In genomic region chr1:20250346-20250989, GRCh38 we compare ENCODE assay signal across 11 cellular contexts. TPM values are rescaled to one million over a fixed set of nuclear protein-coding genes. Genes with fewer than 3 reads are reported as not detected.
DNase-seq lines count a peak whose midpoint lies in the region; ATAC-seq, FAIRE-seq and TF ChIP-seq lines count a peak whose summit lies in the region.
"Had no signal": no experiment of that assay in that cellular context is flagged by ENCODE, and none has a peak within 500 bp of the region (broad histone marks: within the 10 kb centered on the region; RNA-seq: fewer than 3 reads in every experiment).

No MANE protein-coding gene starts in this region.

- no peak for FAIRE-seq in RCC 7860 (lab: Jason Lieb, UNC)

- no peak overlapping the region for H3K27ac ChIP-seq in CD4-positive, CD25-positive, alpha-beta regulatory T cell (ENCODE audit: insufficient read depth, low read length, poor library complexity, severe bottlenecking)
- no peak overlapping the region for H3K27ac ChIP-seq in HEK293 (ENCODE audit: extremely low read depth, low read depth, low read length)

- TF ChIP-seq CTCF in HEK293 (tag by site-specific recombination; IDR thresholded peaks at IDR 0.05) (no peak), mucosa of descending colon (IDR thresholded peaks at IDR 0.05) (no peak)

- peaks cover 0 to 26% (median 15%) of the 10 kb centered on the region in 4 donors for H3K4me1 Mint-ChIP-seq in CD4-positive, CD25-positive, alpha-beta regulatory T cell

- POLR2A ChIA-PET in HEK293 (lab: Yijun Ruan, JAX), result no interaction called here

- intact Hi-C loops in mucosa of descending colon (cut with DNase I, micrococcal nuclease), result no loop called here

- peak in 1 of 2 donors; percentile 26 for ATAC-seq in CD4-positive, CD25-positive, alpha-beta regulatory T cell (ENCODE audit: low read depth in 2 of 2)
- ATAC-seq in activated naive CD4-positive, alpha-beta T cell treated with anti-CD3 and anti-CD28 coated beads, Interleukin-2, amount 50 U/mL, for 72 hours, result peak in 1 of 2 donors; percentile 27
- peak; percentile 93 for ATAC-seq in mucosa of descending colon

- H3K27ac Mint-ChIP-seq in CD4-positive, CD25-positive, alpha-beta regulatory T cell, result peak overlapping the region; percentile 4 to 75 (median 72)
- H3K27ac Mint-ChIP-seq in activated naive CD4-positive, alpha-beta T cell treated with anti-CD3 and anti-CD28 coated beads, Interleukin-2, amount 50 U/mL, for 72 hours, result peak overlapping the region; percentile 62 to 95

- H3K4me3 Mint-ChIP-seq in CD4-positive, CD25-positive, alpha-beta regulatory T cell, result no peak overlapping the region

- peak in 1 of 3 donors; percentile 31 for DNase-seq in CD4-positive, CD25-positive, alpha-beta regulatory T cell
- no peak for DNase-seq in activated naive CD4-positive, alpha-beta T cell treated with anti-CD3 and anti-CD28 coated beads, Interleukin-2, amount 50 U/mL, for 72 hours (ENCODE audit: low spot score in 2 of 2)
- DNase-seq in mucosa of descending colon (peak; percentile 84 to 94 (median 84)), AG08395 (ENCODE audit: low spot score) (no peak), RCC 7860 (ENCODE audit: low spot score) (no peak), cerebellum (ENCODE audit: low spot score) (no peak)
- DNase-seq: effector CD4-positive, alpha-beta T cell; kidney glomerular epithelial cell; SK-N-SH; stimulated activated naive CD4-positive, alpha-beta T cell treated with Interleukin-2 at 50 U/mL for 16 hours had no signal

- no peaks in the 10 kb centered on the region for H3K9me3 Mint-ChIP-seq in CD4-positive, CD25-positive, alpha-beta regulatory T cell
- peaks cover 2 to 14% of the 10 kb centered on the region in 2 donors for H3K9me3 Mint-ChIP-seq in activated naive CD4-positive, alpha-beta T cell treated with anti-CD3 and anti-CD28 coated beads, Interleukin-2, amount 50 U/mL, for 72 hours

- H3K27me3 Mint-ChIP-seq in CD4-positive, CD25-positive, alpha-beta regulatory T cell, result no peaks in the 10 kb centered on the region

- H3K4me3 ChIP-seq in CD4-positive, CD25-positive, alpha-beta regulatory T cell (ENCODE audit: low read depth, low read length), result no peak overlapping the region
- H3K4me3 ChIP-seq in HEK293 (ENCODE audit: low read depth, low read length) (no peak overlapping the region), mucosa of descending colon (no peak overlapping the region)

- H3K9me3 ChIP-seq in CD4-positive, CD25-positive, alpha-beta regulatory T cell (ENCODE audit: control insufficient read depth in 2 of 2, low read length in 2 of 2), result no peaks in the 10 kb centered on the region
- no peaks in the 10 kb centered on the region for H3K9me3 ChIP-seq in HEK293 (ENCODE audit: control insufficient read depth, insufficient read depth, low read depth, low read length)
- H3K9me3 ChIP-seq in mucosa of descending colon, result no peaks in the 10 kb centered on the region
- H3K9me3 ChIP-seq: SK-N-SH had no signal

- no peaks in the 10 kb centered on the region for H3K36me3 Mint-ChIP-seq in CD4-positive, CD25-positive, alpha-beta regulatory T cell
- peaks cover 9 to 12% of the 10 kb centered on the region in 2 donors for H3K36me3 Mint-ChIP-seq in activated naive CD4-positive, alpha-beta T cell treated with anti-CD3 and anti-CD28 coated beads, Interleukin-2, amount 50 U/mL, for 72 hours

- H3K36me3 ChIP-seq in CD4-positive, CD25-positive, alpha-beta regulatory T cell (ENCODE audit: control insufficient read depth, insufficient read depth, low read length), result no peaks in the 10 kb centered on the region
- H3K36me3 ChIP-seq in HEK293 (ENCODE audit: control insufficient read depth in 2 of 2, insufficient read depth in 1 of 2, low read length in 2 of 2) (no peaks in the 10 kb centered on the region), mucosa of descending colon (ENCODE audit: low read depth) (no peaks in the 10 kb centered on the region)

- CTCF ChIA-PET in HEK293 (lab: Yijun Ruan, JAX), result interaction anchor here (0.6 to 1.4 kb wide), 2 partner anchors 12 to 55 kb away, joined by 3 to 4 read pairs; no protein-coding TSS in a partner anchor

- H3K4me1 ChIP-seq in CD4-positive, CD25-positive, alpha-beta regulatory T cell (ENCODE audit: control insufficient read depth, insufficient read depth, low read length, poor library complexity, severe bottlenecking), result peaks cover 5% of the 10 kb centered on the region
- H3K4me1 ChIP-seq in HEK293 (ENCODE audit: control insufficient read depth, insufficient read depth, low read length), result 0 out of 2 replicates have a peak, but pooled peaks cover 2% of the 10 kb centered on the region
- H3K4me1 ChIP-seq in mucosa of descending colon (ENCODE audit: low read depth), result peaks cover 18% of the 10 kb centered on the region

- no peaks in the 10 kb centered on the region for H3K27me3 ChIP-seq in CD4-positive, CD25-positive, alpha-beta regulatory T cell (ENCODE audit: control insufficient read depth, insufficient read depth, low read length)

TF ChIP-seq in HEK293, 187 proteins besides CTCF, POLR2A, EP300 and RAD21:
- TF ChIP-seq EGR2 (tag by site-specific recombination; IDR thresholded peaks at IDR 0.05; ENCODE audit: low read depth) (no peak), TSHZ1 (tag by site-specific recombination; IDR thresholded peaks at IDR 0.05; ENCODE audit: borderline replicate concordance) (no peak), OSR2 (tag by site-specific recombination; IDR thresholded peaks at IDR 0.05) (no peak), PRDM1 (tag by site-specific recombination; IDR thresholded peaks at IDR 0.05) (0 out of 2 replicates have a peak, but pooled peaks have one; percentile 8), ZNF449 (tag by site-specific recombination; IDR thresholded peaks at IDR 0.05) (no peak)
TF ChIP-seq in HEK293: peak in this region for 1.

RNA-seq across cellular contexts. Expression of gene VWA5B1, which starts 40.2 kb away (rescaled TPM):
- total RNA-seq in CD4-positive, CD25-positive, alpha-beta regulatory T cell, result not detected
- polyA plus RNA-seq in CD4-positive, CD25-positive, alpha-beta regulatory T cell, result under 1 TPM in 1 of 4 donors, not detected in 3; 0.08 TPM
- under 1 TPM; 0.10 to 0.30 TPM for total RNA-seq in activated naive CD4-positive, alpha-beta T cell treated with anti-CD3 and anti-CD28 coated beads, Interleukin-2, amount 50 U/mL, for 72 hours
- total RNA-seq in mucosa of descending colon, result 1 to 10 TPM in 1 of 3 donors, under 1 TPM in 2; 0.16 to 2.1 (median 0.80) TPM
- 2.2 TPM for total RNA-seq in cerebellum
- polyA plus RNA-seq: SK-N-SH had no signal

Comparison
In these comparisons a context has a peak if more than half of its experiments do, and no peak if none do; other contexts are left out.
1. DNase-seq: peak in mucosa of descending colon (3 of 3); none in activated naive CD4-positive, alpha-beta T cell treated with anti-CD3 and anti-CD28 coated beads, Interleukin-2, amount 50 U/mL, for 72 hours (0 of 2), AG08395 (single experiment), RCC 7860 (single experiment) and cerebellum (single experiment).